15 cellular contexts compared by ENCODE assay signal in genomic region chr10:126398383-126398743, GRCh38. TPM values are rescaled to one million over a fixed set of nuclear protein-coding genes. Genes with fewer than 3 reads are reported as not detected.
DNase-seq lines count a peak whose midpoint lies in the region; ATAC-seq and TF ChIP-seq lines count a peak whose summit lies in the region.
"Had no signal": no experiment of that assay in that cellular context is flagged by ENCODE, and none has a peak within 500 bp of the region (broad histone marks: within the 10 kb centered on the region; RNA-seq: fewer than 3 reads in every experiment).

No MANE protein-coding gene starts in this region.

- POLR2A ChIA-PET in PC-9 (lab: Charles Lee; ENCODE audit: unreplicated experiment): no interaction called here

- H3K27me3 ChIP-seq in PC-9 (ENCODE audit: insufficient read depth, low read depth) (no peaks in the 10 kb centered on the region), skeletal muscle satellite cell (ENCODE audit: control insufficient read depth, insufficient read depth, low read length) (no peaks in the 10 kb centered on the region), spleen (replicated peaks in 1 of 7) (no peaks in the 10 kb centered on the region), hepatocyte (peaks cover 9% of the 10 kb centered on the region)
- H3K27me3 ChIP-seq: BE2C had no signal

- H3K4me1 ChIP-seq in PC-9 (replicated peaks; ENCODE audit: insufficient read depth) (peaks cover 24% of the 10 kb centered on the region), skeletal muscle satellite cell (ENCODE audit: control insufficient read depth, insufficient read depth, low read length) (peaks cover 24% of the 10 kb centered on the region), spleen (no peaks in the 10 kb centered on the region), hepatocyte (ENCODE audit: insufficient read depth) (no peaks in the 10 kb centered on the region)

- no peaks in the 10 kb centered on the region for H3K27me3 Mint-ChIP-seq in effector memory CD8-positive, alpha-beta T cell
- H3K27me3 Mint-ChIP-seq: CD4-positive, alpha-beta memory T cell had no signal

- H3K9me2 ChIP-seq in PC-9 (ENCODE audit: insufficient read depth) (no peaks in the 10 kb centered on the region), hepatocyte (replicated peaks; ENCODE audit: insufficient read depth) (no peaks in the 10 kb centered on the region)

- H2AFZ ChIP-seq in PC-9 (no peak overlapping the region), hepatocyte (no peak overlapping the region)

- no peaks in the 10 kb centered on the region for H3K36me3 Mint-ChIP-seq in effector memory CD8-positive, alpha-beta T cell (ENCODE audit: insufficient read depth)
- H3K36me3 Mint-ChIP-seq: CD4-positive, alpha-beta memory T cell had no signal

- no peak for TF ChIP-seq CTCF in AG10803 (conservative IDR thresholded peaks at IDR 0.05; ENCODE audit: low read length)
- no peak for TF ChIP-seq CTCF in PC-9 (conservative IDR thresholded peaks at IDR 0.05)
- TF ChIP-seq CTCF in spleen (IDR thresholded peaks at IDR 0.05 in 8 of 11, conservative IDR thresholded peaks at IDR 0.05 in 3 of 11): no peak
- TF ChIP-seq CTCF in hepatocyte (IDR thresholded peaks at IDR 0.05; ENCODE audit: poor library complexity): no peak

- H3K4me3 ChIP-seq in AG10803 (ENCODE audit: low read length) (peak overlapping the region; percentile 1; the same call in 1 of the 2 replicates), PC-9 (no peak overlapping the region), skeletal muscle satellite cell (ENCODE audit: low read length) (peak overlapping the region; percentile 12), spleen (no peak overlapping the region), hepatocyte (no peak overlapping the region)

- ATAC-seq in effector memory CD8-positive, alpha-beta T cell (replicated peaks): peak; percentile 77
- no peak for ATAC-seq in GM21619 (IDR thresholded peaks at IDR 0.05; ENCODE audit: unreplicated experiment)

- DNase-seq in AG10803 (ENCODE audit: low read depth) (no peak), PC-9 (no peak), spleen (no peak), hepatocyte (ENCODE audit: low spot score) (no peak)
- DNase-seq in effector memory CD8-positive, alpha-beta T cell: no peak
- DNase-seq: CD4-positive, alpha-beta memory T cell; Karpas-422; NCI-H187 treated with DMSO at 0.1 percent for 48 hours; NCI-H2171; NCI-H446 treated with DMSO at 0.1 percent for 48 hours; NCI-H774; SIG-M5 had no signal

- H3K9ac ChIP-seq in skeletal muscle satellite cell (ENCODE audit: low read depth, low read length): peak overlapping the region; percentile 46

- peaks cover 0 to 5% of the 10 kb centered on the region in 2 donors for H3K4me1 Mint-ChIP-seq in effector memory CD8-positive, alpha-beta T cell (ENCODE audit: low read depth in 2 of 2)

- no peaks in the 10 kb centered on the region for H3K9me3 ChIP-seq in PC-9 (ENCODE audit: insufficient read depth, low read depth)
- no peaks in the 10 kb centered on the region for H3K9me3 ChIP-seq in skeletal muscle satellite cell (replicated peaks; ENCODE audit: low read length)
- peaks cover 0 to 3% (median 0%) of the 10 kb centered on the region in 8 donors for H3K9me3 ChIP-seq in spleen
- H3K9me3 ChIP-seq in hepatocyte (ENCODE audit: low read depth): no peaks in the 10 kb centered on the region
- H3K9me3 ChIP-seq: BE2C had no signal

- peak overlapping the region; percentile 81 for H3K27ac ChIP-seq in PC-9
- no peak overlapping the region for H3K27ac ChIP-seq in spleen
- H3K27ac ChIP-seq in hepatocyte: no peak overlapping the region

- H4K20me1 ChIP-seq in PC-9 (ENCODE audit: insufficient read depth) (no peaks in the 10 kb centered on the region), hepatocyte (ENCODE audit: insufficient read depth, poor library complexity, severe bottlenecking) (no peaks in the 10 kb centered on the region)

- peaks cover 16% of the 10 kb centered on the region; the same call in 1 of the 2 replicates for H3F3A ChIP-seq in PC-9 (ENCODE audit: insufficient read depth, low read depth)

- peak overlapping the region in 1 of 2 donors; percentile 38 for H3K27ac Mint-ChIP-seq in effector memory CD8-positive, alpha-beta T cell

- TF ChIP-seq POLR2A in spleen (IDR thresholded peaks at IDR 0.05): no peak

- H3K4me2 ChIP-seq in PC-9 (peak overlapping the region; percentile 63), skeletal muscle satellite cell (ENCODE audit: low read length) (peak overlapping the region; percentile 67), hepatocyte (no peak overlapping the region)

- no peaks in the 10 kb centered on the region for H3K79me2 ChIP-seq in PC-9 (ENCODE audit: low read depth)
- H3K79me2 ChIP-seq in hepatocyte: no peaks in the 10 kb centered on the region

- intact Hi-C loops in PC-9 (cut with micrococcal nuclease; ENCODE audit: unreplicated experiment): loop anchor here (1.0 to 10.0 kb wide), 3 partner anchors 35 to 1606 kb away; partner anchors contain the start of gene DOCK1
- intact Hi-C loops in spleen (cut with DNase I; ENCODE audit: low total_unique reads): no loop called here

- BruUV-seq in PC-9 (replicated peaks; lab: Mats Ljungman, UMichigan): no TSS peak

- H3K4me3 Mint-ChIP-seq in effector memory CD8-positive, alpha-beta T cell: peak overlapping the region in 1 of 2 donors; percentile 38

- peaks cover 7 to 8% of the 10 kb centered on the region in 2 donors for H3K9me3 Mint-ChIP-seq in effector memory CD8-positive, alpha-beta T cell

- H3K36me3 ChIP-seq in PC-9 (ENCODE audit: low read depth): no peaks in the 10 kb centered on the region
- no peaks in the 10 kb centered on the region for H3K36me3 ChIP-seq in skeletal muscle satellite cell (ENCODE audit: insufficient read depth, low read length)
- no peaks in the 10 kb centered on the region for H3K36me3 ChIP-seq in spleen
- no peaks in the 10 kb centered on the region for H3K36me3 ChIP-seq in hepatocyte (replicated peaks; ENCODE audit: insufficient read depth, low read depth)
- H3K36me3 ChIP-seq: BE2C had no signal

- WGBS in spleen, 5 donors: 67 to 80% (median 70%) methylated on average over 3 of the region's 3 CpGs
- 89% methylated on average over 3 of the region's 3 CpGs for WGBS in hepatocyte (ENCODE audit: low lambda C conversion rate, missing lambda C conversion rate)

- CTCF ChIA-PET in PC-9 (lab: Charles Lee): no interaction called here

RNA-seq across cellular contexts. Expression of gene ADAM12, which starts 10.1 kb away (rescaled TPM):
- 15.6 and 16.8 TPM in 2 replicates for total RNA-seq in PC-9 (2021)
- total RNA-seq in skeletal muscle satellite cell (2012; rRNA removed): 119 and 212 TPM in 2 replicates
- total RNA-seq in spleen: 1 to 10 TPM in 5 of 7 donors, under 1 TPM in 2; 0.51 to 7.0 (median 1.4) TPM
- polyA plus RNA-seq in spleen: under 1 TPM; 0.51 to 0.72 (median 0.71) TPM
- total RNA-seq in hepatocyte: 8.1 and 11.3 TPM in 2 replicates
- 4.9 and 6.0 TPM in 2 replicates for polyA plus RNA-seq in hepatocyte

Comparison
In these comparisons a context has a peak if more than half of its experiments do, and no peak if none do; other contexts are left out.
1. H3K4me3 ChIP-seq: peak in AG10803 (single experiment) and skeletal muscle satellite cell (single experiment); none in PC-9 (single experiment), spleen (0 of 8) and hepatocyte (single experiment).